In genomic region chr1:147762233-147763024, GRCh38 we compare ENCODE assay signal across 1 cellular context.
TF ChIP-seq lines count a peak whose summit lies in the region.

No MANE protein-coding gene starts in this region.

TF ChIP-seq in GM23338, 12 proteins besides CTCF, POLR2A, EP300 and RAD21 (continued from another document):
- TF ChIP-seq, protein P1, sequence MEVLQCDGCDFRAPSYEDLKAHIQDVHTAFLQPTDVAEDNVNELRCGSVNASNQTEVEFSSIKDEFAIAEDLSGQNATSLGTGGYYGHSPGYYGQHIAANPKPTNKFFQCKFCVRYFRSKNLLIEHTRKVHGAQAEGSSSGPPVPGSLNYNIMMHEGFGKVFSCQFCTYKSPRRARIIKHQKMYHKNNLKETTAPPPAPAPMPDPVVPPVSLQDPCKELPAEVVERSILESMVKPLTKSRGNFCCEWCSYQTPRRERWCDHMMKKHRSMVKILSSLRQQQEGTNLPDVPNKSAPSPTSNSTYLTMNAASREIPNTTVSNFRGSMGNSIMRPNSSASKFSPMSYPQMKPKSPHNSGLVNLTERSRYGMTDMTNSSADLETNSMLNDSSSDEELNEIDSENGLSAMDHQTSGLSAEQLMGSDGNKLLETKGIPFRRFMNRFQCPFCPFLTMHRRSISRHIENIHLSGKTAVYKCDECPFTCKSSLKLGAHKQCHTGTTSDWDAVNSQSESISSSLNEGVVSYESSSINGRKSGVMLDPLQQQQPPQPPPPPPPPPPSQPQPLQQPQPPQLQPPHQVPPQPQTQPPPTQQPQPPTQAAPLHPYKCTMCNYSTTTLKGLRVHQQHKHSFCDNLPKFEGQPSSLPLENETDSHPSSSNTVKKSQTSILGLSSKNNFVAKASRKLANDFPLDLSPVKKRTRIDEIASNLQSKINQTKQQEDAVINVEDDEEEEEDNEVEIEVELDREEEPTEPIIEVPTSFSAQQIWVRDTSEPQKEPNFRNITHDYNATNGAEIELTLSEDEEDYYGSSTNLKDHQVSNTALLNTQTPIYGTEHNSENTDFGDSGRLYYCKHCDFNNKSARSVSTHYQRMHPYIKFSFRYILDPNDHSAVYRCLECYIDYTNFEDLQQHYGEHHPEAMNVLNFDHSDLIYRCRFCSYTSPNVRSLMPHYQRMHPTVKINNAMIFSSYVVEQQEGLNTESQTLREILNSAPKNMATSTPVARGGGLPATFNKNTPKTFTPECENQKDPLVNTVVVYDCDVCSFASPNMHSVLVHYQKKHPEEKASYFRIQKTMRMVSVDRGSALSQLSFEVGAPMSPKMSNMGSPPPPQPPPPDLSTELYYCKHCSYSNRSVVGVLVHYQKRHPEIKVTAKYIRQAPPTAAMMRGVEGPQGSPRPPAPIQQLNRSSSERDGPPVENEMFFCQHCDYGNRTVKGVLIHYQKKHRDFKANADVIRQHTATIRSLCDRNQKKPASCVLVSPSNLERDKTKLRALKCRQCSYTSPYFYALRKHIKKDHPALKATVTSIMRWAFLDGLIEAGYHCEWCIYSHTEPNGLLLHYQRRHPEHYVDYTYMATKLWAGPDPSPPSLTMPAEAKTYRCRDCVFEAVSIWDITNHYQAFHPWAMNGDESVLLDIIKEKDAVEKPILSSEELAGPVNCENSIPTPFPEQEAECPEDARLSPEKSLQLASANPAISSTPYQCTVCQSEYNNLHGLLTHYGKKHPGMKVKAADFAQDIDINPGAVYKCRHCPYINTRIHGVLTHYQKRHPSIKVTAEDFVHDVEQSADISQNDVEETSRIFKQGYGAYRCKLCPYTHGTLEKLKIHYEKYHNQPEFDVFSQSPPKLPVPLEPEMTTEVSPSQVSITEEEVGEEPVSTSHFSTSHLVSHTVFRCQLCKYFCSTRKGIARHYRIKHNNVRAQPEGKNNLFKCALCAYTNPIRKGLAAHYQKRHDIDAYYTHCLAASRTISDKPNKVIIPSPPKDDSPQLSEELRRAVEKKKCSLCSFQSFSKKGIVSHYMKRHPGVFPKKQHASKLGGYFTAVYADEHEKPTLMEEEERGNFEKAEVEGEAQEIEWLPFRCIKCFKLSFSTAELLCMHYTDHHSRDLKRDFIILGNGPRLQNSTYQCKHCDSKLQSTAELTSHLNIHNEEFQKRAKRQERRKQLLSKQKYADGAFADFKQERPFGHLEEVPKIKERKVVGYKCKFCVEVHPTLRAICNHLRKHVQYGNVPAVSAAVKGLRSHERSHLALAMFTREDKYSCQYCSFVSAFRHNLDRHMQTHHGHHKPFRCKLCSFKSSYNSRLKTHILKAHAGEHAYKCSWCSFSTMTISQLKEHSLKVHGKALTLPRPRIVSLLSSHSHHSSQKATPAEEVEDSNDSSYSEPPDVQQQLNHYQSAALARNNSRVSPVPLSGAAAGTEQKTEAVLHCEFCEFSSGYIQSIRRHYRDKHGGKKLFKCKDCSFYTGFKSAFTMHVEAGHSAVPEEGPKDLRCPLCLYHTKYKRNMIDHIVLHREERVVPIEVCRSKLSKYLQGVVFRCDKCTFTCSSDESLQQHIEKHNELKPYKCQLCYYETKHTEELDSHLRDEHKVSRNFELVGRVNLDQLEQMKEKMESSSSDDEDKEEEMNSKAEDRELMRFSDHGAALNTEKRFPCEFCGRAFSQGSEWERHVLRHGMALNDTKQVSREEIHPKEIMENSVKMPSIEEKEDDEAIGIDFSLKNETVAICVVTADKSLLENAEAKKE (CRISPR knock-in tag; IDR thresholded peaks at IDR 0.05) = no peak
- no peak for TF ChIP-seq ZNF331 (CRISPR knock-in tag; IDR thresholded peaks at IDR 0.05; ENCODE audit: low read depth)
